ENCODE assay signal across 8 cellular contexts in genomic region chr11:27183672-27184457, GRCh38.
DNase-seq lines count a peak whose midpoint lies in the region; ATAC-seq, FAIRE-seq and TF ChIP-seq lines count a peak whose summit lies in the region.

No MANE protein-coding gene starts in this region.

- H2AFZ ChIP-seq in PC-9: no peak overlapping the region

- H3K27me3 ChIP-seq in A673 (replicated peaks; ENCODE audit: insufficient read depth, low read depth, low read length, poor library complexity): no peaks in the 10 kb centered on the region
- H3K27me3 ChIP-seq in PC-9 (ENCODE audit: insufficient read depth, low read depth): no peaks in the 10 kb centered on the region
- no peaks in the 10 kb centered on the region for H3K27me3 ChIP-seq in brain microvascular endothelial cell (replicated peaks)

- H4K20me1 ChIP-seq in PC-9 (ENCODE audit: insufficient read depth): no peaks in the 10 kb centered on the region

- H3K4me3 ChIP-seq in A673 (ENCODE audit: low read depth, low read length, poor library complexity, severe bottlenecking) (no peak overlapping the region), PC-9 (no peak overlapping the region), brain microvascular endothelial cell (ENCODE audit: low read depth, low read length) (no peak overlapping the region), kidney (ENCODE audit: low read length in 2 of 2) (no peak overlapping the region)

- no peak overlapping the region for H3K9ac ChIP-seq in kidney (ENCODE audit: low read length in 2 of 2)

- peak; percentile 95 for FAIRE-seq in kidney (lab: Jason Lieb, UNC)

- no peaks in the 10 kb centered on the region for H3K79me2 ChIP-seq in PC-9 (ENCODE audit: low read depth)

- POLR2A ChIA-PET in A673 (lab: Charles Lee; ENCODE audit: low non-redundant PET) (no interaction called here), PC-9 (lab: Charles Lee; ENCODE audit: unreplicated experiment) (interaction anchor here (0.6 to 0.7 kb wide), 2 partner anchors 183 to 896 kb away, joined by 3 to 4 read pairs; no protein-coding TSS in a partner anchor)

- H3K9me2 ChIP-seq in PC-9 (ENCODE audit: insufficient read depth): no peaks in the 10 kb centered on the region

- CTCF ChIA-PET in A673 (lab: Charles Lee): interaction anchor here (0.5 to 2.7 kb wide), 22 partner anchors 17 to 343 kb away, joined by 3 to 81 read pairs (median 4); partner anchors contain the start of gene LGR4
- CTCF ChIA-PET in PC-9 (lab: Charles Lee): interaction anchor here (1.2 to 1.5 kb wide), 2 partner anchors 112 to 302 kb away, joined by 5 to 13 read pairs; no protein-coding TSS in a partner anchor

- no peak for ATAC-seq in HG03139 (IDR thresholded peaks at IDR 0.05; ENCODE audit: unreplicated experiment)

- H3K9me3 ChIP-seq in A673 (ENCODE audit: low read depth, low read length, poor library complexity, severe bottlenecking) (no peaks in the 10 kb centered on the region), PC-9 (ENCODE audit: insufficient read depth, low read depth) (no peaks in the 10 kb centered on the region), kidney (ENCODE audit: control insufficient read depth in 1 of 2, low read length in 2 of 2) (no peaks in the 10 kb centered on the region)

- H3K27ac ChIP-seq in A673 (ENCODE audit: low read depth, low read length, poor library complexity, severe bottlenecking) (no peak overlapping the region), PC-9 (no peak overlapping the region), brain microvascular endothelial cell (no peak overlapping the region), kidney (ENCODE audit: low read depth in 2 of 2, low read length in 2 of 2) (no peak overlapping the region)

- DNase-seq in A673 (ENCODE audit: low spot score) (peak; percentile 94), GM10266 (ENCODE audit: extremely low spot score) (peak; percentile 29), PC-9 (peak; percentile 33 to 56), brain microvascular endothelial cell (peak; percentile 53), kidney (no peak)
- DNase-seq in stimulated activated CD4-positive, alpha-beta T cell treated with anti-CD3 and anti-CD28 coated beads, TNF-alpha, amount 100 ng/mL, for 24 hours (ENCODE audit: low read depth in 3 of 3): peak; percentile 3 to 14 (median 8)

- H3F3A ChIP-seq in PC-9 (ENCODE audit: insufficient read depth, low read depth): no peaks in the 10 kb centered on the region

- TF ChIP-seq EP300 in Ishikawa (IDR thresholded peaks at IDR 0.05; ENCODE audit: borderline replicate concordance): no peak

- H3K4me1 ChIP-seq in A673 (ENCODE audit: insufficient read depth, low read length, poor library complexity, severe bottlenecking) (peaks cover 11% of the 10 kb centered on the region), PC-9 (replicated peaks; ENCODE audit: insufficient read depth) (no peaks in the 10 kb centered on the region), kidney (ENCODE audit: control insufficient read depth in 1 of 2, insufficient read depth in 1 of 2, low read depth in 1 of 2, low read length in 2 of 2) (peaks cover 13 to 15% of the 10 kb centered on the region in 2 donors)

- no peak overlapping the region for H3K4me2 ChIP-seq in PC-9

- in situ Hi-C loops in brain microvascular endothelial cell (cut with HindIII; ENCODE audit: low pct_ligation_motif_present, low sequenced_read_pairs): loop anchor here (25.0 kb wide), 2 partner anchors 103 to 303 kb away; no protein-coding TSS in a partner anchor

- intact Hi-C loops in A673 (cut with micrococcal nuclease; ENCODE audit: unreplicated experiment): loop anchor here (1.0 kb wide), 2 partner anchors 112 to 302 kb away; no protein-coding TSS in a partner anchor
- intact Hi-C loops in PC-9 (cut with micrococcal nuclease; ENCODE audit: unreplicated experiment): loop anchor here (1.0 to 5.0 kb wide), 3 partner anchors 112 to 302 kb away; partner anchors contain the start of gene CCDC34
- intact Hi-C loops in kidney (cut with DNase I): loop anchor here (5.0 to 10.0 kb wide), 2 partner anchors 111 to 303 kb away; no protein-coding TSS in a partner anchor

- peak; percentile 100 for TF ChIP-seq CTCF in A673 (conservative IDR thresholded peaks at IDR 0.05; ENCODE audit: low read depth, low read length)
- TF ChIP-seq CTCF in GM10266 (IDR thresholded peaks at IDR 0.05; ENCODE audit: control insufficient read depth, insufficient read depth, low read depth, missing control alignments): peak; percentile 62
- peak; percentile 86 for TF ChIP-seq CTCF in PC-9 (conservative IDR thresholded peaks at IDR 0.05)
- TF ChIP-seq CTCF in brain microvascular endothelial cell (IDR thresholded peaks at IDR 0.05; ENCODE audit: low read depth, low read length, missing control alignments): peak; percentile 62
- peak; percentile 86 for TF ChIP-seq CTCF in kidney (IDR thresholded peaks at IDR 0.05; ENCODE audit: borderline replicate concordance, extremely low read depth, insufficient read depth)

- BruUV-seq in A673 (replicated peaks; lab: Mats Ljungman, UMichigan): no TSS peak
- BruUV-seq in PC-9 (replicated peaks; lab: Mats Ljungman, UMichigan): no TSS peak

- H3K36me3 ChIP-seq in A673 (ENCODE audit: insufficient read depth, low read length, poor library complexity, severe bottlenecking) (no peaks in the 10 kb centered on the region), PC-9 (ENCODE audit: low read depth) (no peaks in the 10 kb centered on the region), brain microvascular endothelial cell (replicated peaks) (no peaks in the 10 kb centered on the region), kidney (ENCODE audit: control insufficient read depth in 1 of 2, insufficient read depth in 2 of 2, low read length in 2 of 2) (no peaks in the 10 kb centered on the region)

- TF ChIP-seq RAD21 in Ishikawa (IDR thresholded peaks at IDR 0.05; ENCODE audit: low read depth): peak; percentile 90

TF ChIP-seq in Ishikawa, 13 proteins besides CTCF, POLR2A, EP300 and RAD21:
- TF ChIP-seq CEBPB (IDR thresholded peaks at IDR 0.05): no peak
- no peak for TF ChIP-seq USF1 (IDR thresholded peaks at IDR 0.05)
- no peak for TF ChIP-seq REST (IDR thresholded peaks at IDR 0.05; ENCODE audit: low read depth)
- no peak for TF ChIP-seq NFIC (IDR thresholded peaks at IDR 0.05)
- TF ChIP-seq TCF12 (IDR thresholded peaks at IDR 0.05; ENCODE audit: low read depth): no peak
- no peak for TF ChIP-seq EGR1 (IDR thresholded peaks at IDR 0.05)
- no peak for TF ChIP-seq TAF1 (IDR thresholded peaks at IDR 0.05; ENCODE audit: low read depth)
- TF ChIP-seq YY1 (IDR thresholded peaks at IDR 0.05; ENCODE audit: low read depth): no peak
- no peak for TF ChIP-seq ZBTB7A (IDR thresholded peaks at IDR 0.05; ENCODE audit: low read depth)
- no peak for TF ChIP-seq MAX (IDR thresholded peaks at IDR 0.05)
- no peak for TF ChIP-seq FOXM1 (IDR thresholded peaks at IDR 0.05; ENCODE audit: borderline replicate concordance, low read depth)
